In the genomic region with DNA sequence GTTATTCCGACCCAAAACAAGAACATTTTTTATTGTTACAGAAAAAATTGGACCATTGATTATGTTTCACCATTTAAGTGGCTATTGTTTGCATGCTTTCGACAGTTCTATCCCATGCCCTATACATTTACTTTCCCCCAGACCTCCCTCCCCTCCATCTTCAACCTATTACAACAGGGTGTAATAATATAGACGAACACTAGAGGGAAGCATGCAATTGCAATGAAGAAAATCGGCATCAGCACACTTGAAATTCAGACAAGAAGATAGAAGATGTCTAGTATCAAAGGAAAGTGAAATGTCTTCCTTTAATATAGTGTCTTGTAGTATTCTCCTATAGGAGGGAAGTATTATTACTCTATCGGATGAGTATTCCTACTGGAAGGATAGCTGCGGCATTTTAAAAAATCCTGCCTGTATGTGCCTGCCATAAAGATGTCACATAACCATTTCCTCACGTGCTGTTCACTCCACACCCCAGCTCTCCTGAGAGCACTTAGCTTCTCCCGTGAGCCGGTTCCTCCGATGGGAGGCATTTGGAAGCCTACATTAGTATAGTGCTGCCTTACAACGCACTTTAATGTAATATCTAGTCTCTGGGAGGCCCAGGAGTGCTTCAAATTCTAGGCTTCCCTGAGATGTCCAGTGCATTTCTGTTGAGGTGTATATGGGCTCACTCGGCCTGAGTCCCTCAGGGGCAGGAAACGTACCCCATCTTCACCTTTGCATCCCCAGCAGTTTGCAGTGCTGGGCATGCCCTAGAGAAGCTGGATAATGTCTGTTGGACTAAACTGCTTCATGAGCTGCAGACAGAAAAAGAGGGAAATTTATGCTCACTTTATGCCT, we compare ENCODE assay signal across 1 cellular context.
TF ChIP-seq lines count a peak whose summit lies in the region.

No MANE protein-coding gene starts in this region.

TF ChIP-seq in HepG2, 621 proteins besides CTCF, POLR2A, EP300 and RAD21 (continues in another document):
- no peak for TF ChIP-seq SP4 (CRISPR knock-in tag; IDR thresholded peaks at IDR 0.05)
- TF ChIP-seq NR1H2 (CRISPR knock-in tag; IDR thresholded peaks at IDR 0.05; ENCODE audit: borderline replicate concordance, low read depth), result no peak
- TF ChIP-seq MIXL1 (CRISPR knock-in tag; IDR thresholded peaks at IDR 0.05), result peak; percentile 71; the same call in 1 of the 2 replicates
- no peak for TF ChIP-seq PHF8 (CRISPR knock-in tag; IDR thresholded peaks at IDR 0.05)
- TF ChIP-seq ZNF761 (CRISPR knock-in tag; conservative IDR thresholded peaks at IDR 0.05), result no peak
- TF ChIP-seq CC2D1A (CRISPR knock-in tag; IDR thresholded peaks at IDR 0.05), result 0 out of 2 replicates have a peak, but pooled peaks have one; percentile 41
- no peak for TF ChIP-seq PTBP1 (IDR thresholded peaks at IDR 0.05; ENCODE audit: low read depth, low read length, poor library complexity, severe bottlenecking)
- TF ChIP-seq EHMT2 (IDR thresholded peaks at IDR 0.05; ENCODE audit: borderline replicate concordance, low read depth, low read length), result no peak
- no peak for TF ChIP-seq NFYB (CRISPR knock-in tag; IDR thresholded peaks at IDR 0.05)
- TF ChIP-seq, protein P1, sequence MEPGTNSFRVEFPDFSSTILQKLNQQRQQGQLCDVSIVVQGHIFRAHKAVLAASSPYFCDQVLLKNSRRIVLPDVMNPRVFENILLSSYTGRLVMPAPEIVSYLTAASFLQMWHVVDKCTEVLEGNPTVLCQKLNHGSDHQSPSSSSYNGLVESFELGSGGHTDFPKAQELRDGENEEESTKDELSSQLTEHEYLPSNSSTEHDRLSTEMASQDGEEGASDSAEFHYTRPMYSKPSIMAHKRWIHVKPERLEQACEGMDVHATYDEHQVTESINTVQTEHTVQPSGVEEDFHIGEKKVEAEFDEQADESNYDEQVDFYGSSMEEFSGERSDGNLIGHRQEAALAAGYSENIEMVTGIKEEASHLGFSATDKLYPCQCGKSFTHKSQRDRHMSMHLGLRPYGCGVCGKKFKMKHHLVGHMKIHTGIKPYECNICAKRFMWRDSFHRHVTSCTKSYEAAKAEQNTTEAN (CRISPR knock-in tag; conservative IDR thresholded peaks at IDR 0.05), result no peak
- TF ChIP-seq ZNF747 (CRISPR knock-in tag; IDR thresholded peaks at IDR 0.05; ENCODE audit: borderline replicate concordance), result no peak
- TF ChIP-seq IKZF1 (IDR thresholded peaks at IDR 0.05), result no peak
- no peak for TF ChIP-seq U2AF1 (optimal IDR thresholded peaks at IDR 0.05; ENCODE audit: low read depth, low read length)
- no peak for TF ChIP-seq RARA (CRISPR knock-in tag; IDR thresholded peaks at IDR 0.05)
- no peak for TF ChIP-seq DNMT1 (CRISPR knock-in tag; IDR thresholded peaks at IDR 0.05)
- TF ChIP-seq ZNF737 (CRISPR knock-in tag; IDR thresholded peaks at IDR 0.05; ENCODE audit: borderline replicate concordance), result no peak
- no peak for TF ChIP-seq ELF4 (CRISPR knock-in tag; IDR thresholded peaks at IDR 0.05; ENCODE audit: borderline replicate concordance)
- TF ChIP-seq ZBTB3 (CRISPR knock-in tag; IDR thresholded peaks at IDR 0.05; ENCODE audit: borderline replicate concordance, low read depth), result no peak
- TF ChIP-seq ZMYM4 (CRISPR knock-in tag; IDR thresholded peaks at IDR 0.05), result peak; percentile 24; the same call in 1 of the 2 replicates
- TF ChIP-seq SIX4 (CRISPR knock-in tag; IDR thresholded peaks at IDR 0.05), result no peak
- no peak for TF ChIP-seq FLYWCH1 (CRISPR knock-in tag; IDR thresholded peaks at IDR 0.05)
- TF ChIP-seq, protein P2, sequence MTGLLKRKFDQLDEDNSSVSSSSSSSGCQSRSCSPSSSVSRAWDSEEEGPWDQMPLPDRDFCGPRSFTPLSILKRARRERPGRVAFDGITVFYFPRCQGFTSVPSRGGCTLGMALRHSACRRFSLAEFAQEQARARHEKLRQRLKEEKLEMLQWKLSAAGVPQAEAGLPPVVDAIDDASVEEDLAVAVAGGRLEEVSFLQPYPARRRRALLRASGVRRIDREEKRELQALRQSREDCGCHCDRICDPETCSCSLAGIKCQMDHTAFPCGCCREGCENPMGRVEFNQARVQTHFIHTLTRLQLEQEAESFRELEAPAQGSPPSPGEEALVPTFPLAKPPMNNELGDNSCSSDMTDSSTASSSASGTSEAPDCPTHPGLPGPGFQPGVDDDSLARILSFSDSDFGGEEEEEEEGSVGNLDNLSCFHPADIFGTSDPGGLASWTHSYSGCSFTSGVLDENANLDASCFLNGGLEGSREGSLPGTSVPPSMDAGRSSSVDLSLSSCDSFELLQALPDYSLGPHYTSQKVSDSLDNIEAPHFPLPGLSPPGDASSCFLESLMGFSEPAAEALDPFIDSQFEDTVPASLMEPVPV (CRISPR knock-in tag; IDR thresholded peaks at IDR 0.05), result no peak
- TF ChIP-seq, protein P3, sequence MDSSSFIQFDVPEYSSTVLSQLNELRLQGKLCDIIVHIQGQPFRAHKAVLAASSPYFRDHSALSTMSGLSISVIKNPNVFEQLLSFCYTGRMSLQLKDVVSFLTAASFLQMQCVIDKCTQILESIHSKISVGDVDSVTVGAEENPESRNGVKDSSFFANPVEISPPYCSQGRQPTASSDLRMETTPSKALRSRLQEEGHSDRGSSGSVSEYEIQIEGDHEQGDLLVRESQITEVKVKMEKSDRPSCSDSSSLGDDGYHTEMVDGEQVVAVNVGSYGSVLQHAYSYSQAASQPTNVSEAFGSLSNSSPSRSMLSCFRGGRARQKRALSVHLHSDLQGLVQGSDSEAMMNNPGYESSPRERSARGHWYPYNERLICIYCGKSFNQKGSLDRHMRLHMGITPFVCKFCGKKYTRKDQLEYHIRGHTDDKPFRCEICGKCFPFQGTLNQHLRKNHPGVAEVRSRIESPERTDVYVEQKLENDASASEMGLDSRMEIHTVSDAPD (CRISPR knock-in tag; IDR thresholded peaks at IDR 0.05), result no peak
- TF ChIP-seq GATAD2A (CRISPR knock-in tag; IDR thresholded peaks at IDR 0.05), result peak; percentile 34; the same call in 1 of the 2 replicates
- no peak for TF ChIP-seq SP1 (IDR thresholded peaks at IDR 0.05)
- TF ChIP-seq SP1 (CRISPR knock-in tag; IDR thresholded peaks at IDR 0.05), result no peak
- no peak for TF ChIP-seq ZNF138 (CRISPR knock-in tag; IDR thresholded peaks at IDR 0.05; ENCODE audit: low read depth)
- TF ChIP-seq, protein P4, sequence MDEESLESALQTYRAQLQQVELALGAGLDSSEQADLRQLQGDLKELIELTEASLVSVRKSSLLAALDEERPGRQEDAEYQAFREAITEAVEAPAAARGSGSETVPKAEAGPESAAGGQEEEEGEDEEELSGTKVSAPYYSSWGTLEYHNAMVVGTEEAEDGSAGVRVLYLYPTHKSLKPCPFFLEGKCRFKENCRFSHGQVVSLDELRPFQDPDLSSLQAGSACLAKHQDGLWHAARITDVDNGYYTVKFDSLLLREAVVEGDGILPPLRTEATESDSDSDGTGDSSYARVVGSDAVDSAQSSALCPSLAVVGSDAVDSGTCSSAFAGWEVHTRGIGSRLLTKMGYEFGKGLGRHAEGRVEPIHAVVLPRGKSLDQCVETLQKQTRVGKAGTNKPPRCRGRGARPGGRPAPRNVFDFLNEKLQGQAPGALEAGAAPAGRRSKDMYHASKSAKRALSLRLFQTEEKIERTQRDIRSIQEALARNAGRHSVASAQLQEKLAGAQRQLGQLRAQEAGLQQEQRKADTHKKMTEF (CRISPR knock-in tag; IDR thresholded peaks at IDR 0.05), result 0 out of 2 replicates have a peak, but pooled peaks have one; percentile 30
- peak; percentile 43; the same call in 1 of the 2 replicates for TF ChIP-seq ERF (CRISPR knock-in tag; IDR thresholded peaks at IDR 0.05)
- TF ChIP-seq ELF3 (CRISPR knock-in tag; IDR thresholded peaks at IDR 0.05), result peak; percentile 47; the same call in 1 of the 2 replicates
- TF ChIP-seq, protein P5, sequence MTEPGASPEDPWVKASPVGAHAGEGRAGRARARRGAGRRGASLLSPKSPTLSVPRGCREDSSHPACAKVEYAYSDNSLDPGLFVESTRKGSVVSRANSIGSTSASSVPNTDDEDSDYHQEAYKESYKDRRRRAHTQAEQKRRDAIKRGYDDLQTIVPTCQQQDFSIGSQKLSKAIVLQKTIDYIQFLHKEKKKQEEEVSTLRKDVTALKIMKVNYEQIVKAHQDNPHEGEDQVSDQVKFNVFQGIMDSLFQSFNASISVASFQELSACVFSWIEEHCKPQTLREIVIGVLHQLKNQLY (CRISPR knock-in tag; IDR thresholded peaks at IDR 0.05), result no peak
- TF ChIP-seq KLF16 (CRISPR knock-in tag; IDR thresholded peaks at IDR 0.05), result peak in 1 of 2 experiments; percentile 59; a peak in 1 of 4 replicates
- no peak for TF ChIP-seq FOXM1 (CRISPR knock-in tag; IDR thresholded peaks at IDR 0.05)
- TF ChIP-seq ZFP41 (CRISPR knock-in tag; IDR thresholded peaks at IDR 0.05; ENCODE audit: borderline replicate concordance), result no peak
- 0 out of 2 replicates have a peak, but pooled peaks have one; percentile 37 for TF ChIP-seq ZFP36L2 (CRISPR knock-in tag; IDR thresholded peaks at IDR 0.05)
- TF ChIP-seq, protein P6, sequence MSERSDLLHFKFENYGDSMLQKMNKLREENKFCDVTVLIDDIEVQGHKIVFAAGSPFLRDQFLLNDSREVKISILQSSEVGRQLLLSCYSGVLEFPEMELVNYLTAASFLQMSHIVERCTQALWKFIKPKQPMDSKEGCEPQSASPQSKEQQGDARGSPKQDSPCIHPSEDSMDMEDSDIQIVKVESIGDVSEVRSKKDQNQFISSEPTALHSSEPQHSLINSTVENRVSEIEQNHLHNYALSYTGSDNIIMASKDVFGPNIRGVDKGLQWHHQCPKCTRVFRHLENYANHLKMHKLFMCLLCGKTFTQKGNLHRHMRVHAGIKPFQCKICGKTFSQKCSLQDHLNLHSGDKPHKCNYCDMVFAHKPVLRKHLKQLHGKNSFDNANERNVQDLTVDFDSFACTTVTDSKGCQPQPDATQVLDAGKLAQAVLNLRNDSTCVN (CRISPR knock-in tag; IDR thresholded peaks at IDR 0.05; ENCODE audit: borderline replicate concordance), result no peak
- TF ChIP-seq, protein P7, sequence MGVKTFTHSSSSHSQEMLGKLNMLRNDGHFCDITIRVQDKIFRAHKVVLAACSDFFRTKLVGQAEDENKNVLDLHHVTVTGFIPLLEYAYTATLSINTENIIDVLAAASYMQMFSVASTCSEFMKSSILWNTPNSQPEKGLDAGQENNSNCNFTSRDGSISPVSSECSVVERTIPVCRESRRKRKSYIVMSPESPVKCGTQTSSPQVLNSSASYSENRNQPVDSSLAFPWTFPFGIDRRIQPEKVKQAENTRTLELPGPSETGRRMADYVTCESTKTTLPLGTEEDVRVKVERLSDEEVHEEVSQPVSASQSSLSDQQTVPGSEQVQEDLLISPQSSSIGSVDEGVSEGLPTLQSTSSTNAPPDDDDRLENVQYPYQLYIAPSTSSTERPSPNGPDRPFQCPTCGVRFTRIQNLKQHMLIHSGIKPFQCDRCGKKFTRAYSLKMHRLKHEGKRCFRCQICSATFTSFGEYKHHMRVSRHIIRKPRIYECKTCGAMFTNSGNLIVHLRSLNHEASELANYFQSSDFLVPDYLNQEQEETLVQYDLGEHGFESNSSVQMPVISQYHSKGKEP (CRISPR knock-in tag; IDR thresholded peaks at IDR 0.05), result no peak
- TF ChIP-seq, protein P8, sequence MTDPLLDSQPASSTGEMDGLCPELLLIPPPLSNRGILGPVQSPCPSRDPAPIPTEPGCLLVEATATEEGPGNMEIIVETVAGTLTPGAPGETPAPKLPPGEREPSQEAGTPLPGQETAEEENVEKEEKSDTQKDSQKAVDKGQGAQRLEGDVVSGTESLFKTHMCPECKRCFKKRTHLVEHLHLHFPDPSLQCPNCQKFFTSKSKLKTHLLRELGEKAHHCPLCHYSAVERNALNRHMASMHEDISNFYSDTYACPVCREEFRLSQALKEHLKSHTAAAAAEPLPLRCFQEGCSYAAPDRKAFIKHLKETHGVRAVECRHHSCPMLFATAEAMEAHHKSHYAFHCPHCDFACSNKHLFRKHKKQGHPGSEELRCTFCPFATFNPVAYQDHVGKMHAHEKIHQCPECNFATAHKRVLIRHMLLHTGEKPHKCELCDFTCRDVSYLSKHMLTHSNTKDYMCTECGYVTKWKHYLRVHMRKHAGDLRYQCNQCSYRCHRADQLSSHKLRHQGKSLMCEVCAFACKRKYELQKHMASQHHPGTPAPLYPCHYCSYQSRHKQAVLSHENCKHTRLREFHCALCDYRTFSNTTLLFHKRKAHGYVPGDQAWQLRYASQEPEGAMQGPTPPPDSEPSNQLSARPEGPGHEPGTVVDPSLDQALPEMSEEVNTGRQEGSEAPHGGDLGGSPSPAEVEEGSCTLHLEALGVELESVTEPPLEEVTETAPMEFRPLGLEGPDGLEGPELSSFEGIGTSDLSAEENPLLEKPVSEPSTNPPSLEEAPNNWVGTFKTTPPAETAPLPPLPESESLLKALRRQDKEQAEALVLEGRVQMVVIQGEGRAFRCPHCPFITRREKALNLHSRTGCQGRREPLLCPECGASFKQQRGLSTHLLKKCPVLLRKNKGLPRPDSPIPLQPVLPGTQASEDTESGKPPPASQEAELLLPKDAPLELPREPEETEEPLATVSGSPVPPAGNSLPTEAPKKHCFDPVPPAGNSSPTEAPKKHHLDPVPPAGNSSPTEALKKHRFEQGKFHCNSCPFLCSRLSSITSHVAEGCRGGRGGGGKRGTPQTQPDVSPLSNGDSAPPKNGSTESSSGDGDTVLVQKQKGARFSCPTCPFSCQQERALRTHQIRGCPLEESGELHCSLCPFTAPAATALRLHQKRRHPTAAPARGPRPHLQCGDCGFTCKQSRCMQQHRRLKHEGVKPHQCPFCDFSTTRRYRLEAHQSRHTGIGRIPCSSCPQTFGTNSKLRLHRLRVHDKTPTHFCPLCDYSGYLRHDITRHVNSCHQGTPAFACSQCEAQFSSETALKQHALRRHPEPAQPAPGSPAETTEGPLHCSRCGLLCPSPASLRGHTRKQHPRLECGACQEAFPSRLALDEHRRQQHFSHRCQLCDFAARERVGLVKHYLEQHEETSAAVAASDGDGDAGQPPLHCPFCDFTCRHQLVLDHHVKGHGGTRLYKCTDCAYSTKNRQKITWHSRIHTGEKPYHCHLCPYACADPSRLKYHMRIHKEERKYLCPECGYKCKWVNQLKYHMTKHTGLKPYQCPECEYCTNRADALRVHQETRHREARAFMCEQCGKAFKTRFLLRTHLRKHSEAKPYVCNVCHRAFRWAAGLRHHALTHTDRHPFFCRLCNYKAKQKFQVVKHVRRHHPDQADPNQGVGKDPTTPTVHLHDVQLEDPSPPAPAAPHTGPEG (CRISPR knock-in tag; IDR thresholded peaks at IDR 0.05), result no peak
- TF ChIP-seq, protein P9, sequence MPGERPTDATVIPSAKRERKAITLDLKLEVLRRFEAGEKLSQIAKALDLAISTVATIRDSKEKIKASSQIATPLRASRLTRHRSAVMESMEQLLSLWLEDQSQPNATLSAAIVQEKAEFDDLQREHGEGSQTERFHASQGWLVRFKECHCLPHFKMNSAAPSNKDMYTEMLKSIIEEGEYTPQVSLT (CRISPR knock-in tag; IDR thresholded peaks at IDR 0.05; ENCODE audit: borderline replicate concordance, low read depth), result no peak
- TF ChIP-seq, protein P10, sequence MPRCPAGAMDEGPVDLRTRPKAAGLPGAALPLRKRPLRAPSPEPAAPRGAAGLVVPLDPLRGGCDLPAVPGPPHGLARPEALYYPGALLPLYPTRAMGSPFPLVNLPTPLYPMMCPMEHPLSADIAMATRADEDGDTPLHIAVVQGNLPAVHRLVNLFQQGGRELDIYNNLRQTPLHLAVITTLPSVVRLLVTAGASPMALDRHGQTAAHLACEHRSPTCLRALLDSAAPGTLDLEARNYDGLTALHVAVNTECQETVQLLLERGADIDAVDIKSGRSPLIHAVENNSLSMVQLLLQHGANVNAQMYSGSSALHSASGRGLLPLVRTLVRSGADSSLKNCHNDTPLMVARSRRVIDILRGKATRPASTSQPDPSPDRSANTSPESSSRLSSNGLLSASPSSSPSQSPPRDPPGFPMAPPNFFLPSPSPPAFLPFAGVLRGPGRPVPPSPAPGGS (CRISPR knock-in tag; IDR thresholded peaks at IDR 0.05), result no peak
- TF ChIP-seq RFX3 (CRISPR knock-in tag; IDR thresholded peaks at IDR 0.05), result no peak
- no peak for TF ChIP-seq ZNF234 (CRISPR knock-in tag; conservative IDR thresholded peaks at IDR 0.05)
